ENCODE assay signal across 19 cellular contexts in genomic region chr10:101683226-101683625, GRCh38. TPM values are rescaled to one million over a fixed set of nuclear protein-coding genes. Genes with fewer than 3 reads are reported as not detected.
DNase-seq lines count a peak whose midpoint lies in the region; TF ChIP-seq lines count a peak whose summit lies in the region.
"Had no signal": no experiment of that assay in that cellular context is flagged by ENCODE, and none has a peak within 500 bp of the region (broad histone marks: within the 10 kb centered on the region; RNA-seq: fewer than 3 reads in every experiment).

No MANE protein-coding gene starts in this region.

- H3K9me3 ChIP-seq in PC-9 (ENCODE audit: insufficient read depth, low read depth): no peaks in the 10 kb centered on the region
- H3K9me3 ChIP-seq in spleen: no peaks in the 10 kb centered on the region
- H3K9me3 ChIP-seq: left ventricle myocardium inferior, psoas muscle, thyroid gland had no signal

- no peaks in the 10 kb centered on the region for H3K27me3 Mint-ChIP-seq in T-helper 2 cell treated with Interferon-gamma antibody and Interleukin-4, amounts not matched to agents 5 μg/mL and 100 μg/mL, for 36 hours (ENCODE audit: low read depth)
- no peaks in the 10 kb centered on the region for H3K27me3 Mint-ChIP-seq in progenitor cell of endocrine pancreas
- H3K27me3 Mint-ChIP-seq: activated naive CD4-positive, alpha-beta T cell treated with anti-CD3 and anti-CD28 coated beads, Interleukin-2, amount 50 U/mL, for 24 hours had no signal

- peaks cover 17% of the 10 kb centered on the region for H3K36me3 Mint-ChIP-seq in T-helper 2 cell treated with Interferon-gamma antibody and Interleukin-4, amounts not matched to agents 5 μg/mL and 100 μg/mL, for 36 hours (ENCODE audit: low read depth)
- peaks cover 6% of the 10 kb centered on the region for H3K36me3 Mint-ChIP-seq in progenitor cell of endocrine pancreas (ENCODE audit: insufficient read depth)
- H3K36me3 Mint-ChIP-seq: activated naive CD4-positive, alpha-beta T cell treated with anti-CD3 and anti-CD28 coated beads, Interleukin-2, amount 50 U/mL, for 24 hours had no signal

- CTCF ChIA-PET in PC-9 (lab: Charles Lee): no interaction called here

- H3F3A ChIP-seq in PC-9 (ENCODE audit: insufficient read depth, low read depth): no peaks in the 10 kb centered on the region

- H3K27ac ChIP-seq in PC-9: no peak overlapping the region
- peak overlapping the region in 4 of 8 donors; percentile 6 to 56 (median 39) for H3K27ac ChIP-seq in spleen
- H3K27ac ChIP-seq: 22Rv1, epithelial cell of prostate, left ventricle myocardium inferior, psoas muscle had no signal

- TF ChIP-seq POLR2A in spleen (IDR thresholded peaks at IDR 0.05): no peak

- no peak overlapping the region for H3K4me3 Mint-ChIP-seq in T-helper 2 cell treated with Interferon-gamma antibody and Interleukin-4, amounts not matched to agents 5 μg/mL and 100 μg/mL, for 36 hours
- no peak overlapping the region for H3K4me3 Mint-ChIP-seq in progenitor cell of endocrine pancreas (ENCODE audit: low read depth)
- H3K4me3 Mint-ChIP-seq: activated CD8-positive, alpha-beta T cell treated with anti-CD3 and anti-CD28 coated beads, Interleukin-2, amount 10 ng/mL, durations not matched to agents 7 days and 5 days; activated naive CD4-positive, alpha-beta T cell treated with anti-CD3 and anti-CD28 coated beads, Interleukin-2, amount 50 U/mL, for 24 hours had no signal

- H3K4me3 ChIP-seq in fibroblast of villous mesenchyme (ENCODE audit: low read depth, low read length) (no peak overlapping the region), PC-9 (no peak overlapping the region), spleen (no peak overlapping the region)
- H3K4me3 ChIP-seq: psoas muscle, thyroid gland had no signal

- no peak overlapping the region for H3K4me2 ChIP-seq in PC-9

- H3K9me3 Mint-ChIP-seq in T-helper 2 cell treated with Interferon-gamma antibody and Interleukin-4, amounts not matched to agents 5 μg/mL and 100 μg/mL, for 36 hours: no peaks in the 10 kb centered on the region
- no peaks in the 10 kb centered on the region for H3K9me3 Mint-ChIP-seq in progenitor cell of endocrine pancreas (ENCODE audit: low read depth)
- H3K9me3 Mint-ChIP-seq: activated naive CD4-positive, alpha-beta T cell treated with anti-CD3 and anti-CD28 coated beads, Interleukin-2, amount 50 U/mL, for 24 hours had no signal

- H3K4me1 ChIP-seq in PC-9 (replicated peaks; ENCODE audit: insufficient read depth) (no peaks in the 10 kb centered on the region), spleen (peaks cover 17 to 64% (median 32%) of the 10 kb centered on the region in 6 donors)

- H3K36me3 ChIP-seq in PC-9 (ENCODE audit: low read depth): no peaks in the 10 kb centered on the region
- H3K36me3 ChIP-seq in spleen: peaks cover 0 to 18% (median 0%) of the 10 kb centered on the region in 6 donors
- H3K36me3 ChIP-seq: left ventricle myocardium inferior, thyroid gland had no signal

- H4K20me1 ChIP-seq in PC-9 (ENCODE audit: insufficient read depth): no peaks in the 10 kb centered on the region

- TF ChIP-seq CTCF in fibroblast of villous mesenchyme (IDR thresholded peaks at IDR 0.05; ENCODE audit: insufficient read depth, low read depth, low read length) (no peak), progenitor cell of endocrine pancreas (IDR thresholded peaks at IDR 0.05; ENCODE audit: unreplicated experiment) (no peak), PC-9 (conservative IDR thresholded peaks at IDR 0.05) (no peak), spleen (IDR thresholded peaks at IDR 0.05 in 8 of 11, conservative IDR thresholded peaks at IDR 0.05 in 3 of 11) (no peak)

- peak overlapping the region; percentile 4 for H3K27ac Mint-ChIP-seq in T-helper 2 cell treated with Interferon-gamma antibody and Interleukin-4, amounts not matched to agents 5 μg/mL and 100 μg/mL, for 36 hours
- peak overlapping the region; percentile 15 for H3K27ac Mint-ChIP-seq in progenitor cell of endocrine pancreas
- H3K27ac Mint-ChIP-seq: activated CD8-positive, alpha-beta T cell treated with anti-CD3 and anti-CD28 coated beads, Interleukin-2, amount 10 ng/mL, durations not matched to agents 7 days and 5 days; activated naive CD4-positive, alpha-beta T cell treated with anti-CD3 and anti-CD28 coated beads, Interleukin-2, amount 50 U/mL, for 24 hours had no signal

- H3K9me2 ChIP-seq in PC-9 (ENCODE audit: insufficient read depth): no peaks in the 10 kb centered on the region

- intact Hi-C loops in PC-9 (cut with micrococcal nuclease; ENCODE audit: unreplicated experiment): no loop called here
- intact Hi-C loops in spleen (cut with DNase I; ENCODE audit: low total_unique reads): no loop called here

- DNase-seq in T-helper 2 cell treated with Interferon-gamma antibody and Interleukin-4, amounts not matched to agents 5 μg/mL and 100 μg/mL, for 36 hours (ENCODE audit: low spot score): no peak
- DNase-seq in T-helper 2 cell (no peak), RPMI7951 (ENCODE audit: low read depth) (peak; percentile 9), fibroblast of villous mesenchyme (ENCODE audit: low read depth) (peak; percentile 37), progenitor cell of endocrine pancreas (ENCODE audit: low spot score, unreplicated experiment) (no peak), PC-9 (no peak), spleen (no peak), NCI-H1436 (lab: John Stamatoyannopoulos, UW) (no peak)
- DNase-seq: activated CD8-positive, alpha-beta T cell treated with anti-CD3 and anti-CD28 coated beads, Interleukin-2, amount 10 ng/mL, durations not matched to agents 7 days and 5 days; activated T-cell treated with anti-CD3 and anti-CD28 coated beads, Interleukin-2, amount 50 U/mL, for 48 hours; DMS 273 treated with DMSO at 0.1 percent for 48 hours; left ventricle myocardium inferior; NCI-H2029; psoas muscle; SHP77 treated with DMSO at 0.1 percent for 48 hours; thyroid gland had no signal

- POLR2A ChIA-PET in PC-9 (lab: Charles Lee; ENCODE audit: unreplicated experiment): interaction anchor here (0.6 kb wide), 1 partner anchor 169 kb away, joined by 9 read pairs; no protein-coding TSS in a partner anchor

- no peaks in the 10 kb centered on the region for H3K27me3 ChIP-seq in PC-9 (ENCODE audit: insufficient read depth, low read depth)
- H3K27me3 ChIP-seq in spleen (replicated peaks in 1 of 7): no peaks in the 10 kb centered on the region
- H3K27me3 ChIP-seq: thyroid gland had no signal

- no TSS peak for BruUV-seq in PC-9 (replicated peaks; lab: Mats Ljungman, UMichigan)

- 91 to 100% (median 93%) methylated on average over 3 of the region's 3 CpGs for WGBS in spleen, 5 donors

- H2AFZ ChIP-seq in PC-9: no peak overlapping the region

- H3K79me2 ChIP-seq in PC-9 (ENCODE audit: low read depth): no peaks in the 10 kb centered on the region

- peaks cover 18% of the 10 kb centered on the region for H3K4me1 Mint-ChIP-seq in T-helper 2 cell treated with Interferon-gamma antibody and Interleukin-4, amounts not matched to agents 5 μg/mL and 100 μg/mL, for 36 hours (ENCODE audit: low read depth)
- H3K4me1 Mint-ChIP-seq in progenitor cell of endocrine pancreas (ENCODE audit: low read depth): peaks cover 23% of the 10 kb centered on the region

RNA-seq across cellular contexts. Expression of gene FBXW4, which starts 11.7 kb away (rescaled TPM):
- 5.8 and 9.0 TPM in 2 replicates for total RNA-seq in RPMI7951 (2014; rRNA removed; shearing (Covaris generic))
- total RNA-seq in fibroblast of villous mesenchyme (31.6 and 41.9 TPM in 2 replicates), progenitor cell of endocrine pancreas (70.7 and 73.3 TPM in 2 replicates), PC-9 (2021) (34.9 and 38.2 TPM in 2 replicates), spleen (10 to 100 TPM; 51.1 to 78.1 (median 64.3) TPM)
- polyA plus RNA-seq in spleen: 10 to 100 TPM; 24.1 to 38.6 (median 31.7) TPM

Comparison
In these comparisons a context has a peak if more than half of its experiments do, and no peak if none do; other contexts are left out.
1. DNase-seq: peak in RPMI7951 (single experiment) and fibroblast of villous mesenchyme (single experiment); none in T-helper 2 cell treated with Interferon-gamma antibody and Interleukin-4, amounts not matched to agents 5 μg/mL and 100 μg/mL, for 36 hours (single experiment), T-helper 2 cell (0 of 5), progenitor cell of endocrine pancreas (single experiment), PC-9 (0 of 2), spleen (single experiment) and NCI-H1436 (single experiment).